In the genomic region with DNA sequence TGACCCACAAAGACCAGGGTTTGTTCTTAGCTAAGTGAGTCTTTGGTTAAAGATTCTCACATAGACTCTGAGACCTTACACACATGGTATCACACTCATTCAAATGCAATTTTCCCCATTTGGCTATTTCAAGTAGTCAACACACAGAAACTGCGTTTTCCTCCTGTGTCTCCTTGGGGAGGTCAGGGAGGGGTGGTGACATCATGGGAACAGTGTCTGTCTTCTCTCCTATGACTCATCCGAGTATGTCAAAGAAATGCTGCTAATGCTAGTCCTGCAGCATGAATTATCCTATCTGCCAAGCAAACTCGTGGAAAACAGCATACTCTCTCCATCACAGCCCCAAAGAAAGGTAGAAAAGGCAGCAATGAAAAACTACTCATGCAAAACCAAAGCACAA, we compare ENCODE assay signal across 10 cellular contexts.
DNase-seq lines count a peak whose midpoint lies in the region; ATAC-seq and TF ChIP-seq lines count a peak whose summit lies in the region.
"Had no signal": no experiment of that assay in that cellular context is flagged by ENCODE, and none has a peak within 500 bp of the region (broad histone marks: within the 10 kb centered on the region; RNA-seq: fewer than 3 reads in every experiment).

No MANE protein-coding gene starts in this region.

- no peaks in the 10 kb centered on the region for H3K4me1 ChIP-seq in mucosa of descending colon (ENCODE audit: low read depth)

- no peak overlapping the region for H3K27ac ChIP-seq in epithelial cell of prostate
- H3K27ac ChIP-seq: vagina had no signal

- H3K9me3 Mint-ChIP-seq in endothelial cell (ENCODE audit: unreplicated experiment), result no peaks in the 10 kb centered on the region

- peak; percentile 54 for ATAC-seq in mucosa of descending colon
- ATAC-seq: Panc1 had no signal

- H3K4me3 ChIP-seq in mucosa of descending colon, result no peak overlapping the region
- H3K4me3 ChIP-seq: vagina had no signal

- H3K9me3 ChIP-seq in mucosa of descending colon, result no peaks in the 10 kb centered on the region
- H3K9me3 ChIP-seq: vagina had no signal

- H3K27me3 Mint-ChIP-seq in endothelial cell (ENCODE audit: unreplicated experiment), result peaks cover 6% of the 10 kb centered on the region

- no peak overlapping the region for H3K27ac Mint-ChIP-seq in endothelial cell (ENCODE audit: unreplicated experiment)

- TF ChIP-seq CTCF in mucosa of descending colon (IDR thresholded peaks at IDR 0.05) (no peak), endothelial cell (IDR thresholded peaks at IDR 0.05; ENCODE audit: unreplicated experiment) (no peak)

- no peak overlapping the region for H3K4me3 Mint-ChIP-seq in endothelial cell (ENCODE audit: unreplicated experiment)

- intact Hi-C loops in mucosa of descending colon (cut with DNase I, micrococcal nuclease), result no loop called here

- H3K36me3 ChIP-seq in mucosa of descending colon (ENCODE audit: low read depth), result no peaks in the 10 kb centered on the region
- H3K36me3 ChIP-seq: vagina had no signal

- H3K36me3 Mint-ChIP-seq in endothelial cell (ENCODE audit: low read depth, unreplicated experiment), result no peaks in the 10 kb centered on the region

- DNase-seq in AG08396 (ENCODE audit: low spot score) (peak; percentile 36), M059J (ENCODE audit: low read depth) (peak; percentile 68), epithelial cell of prostate (ENCODE audit: low read depth, low spot score) (peak; percentile 24), mucosa of descending colon (no peak), NCI-H510A (lab: John Stamatoyannopoulos, UW) (no peak), Ammon's horn (ENCODE audit: low spot score) (no peak), endothelial cell (ENCODE audit: low spot score) (no peak)
- DNase-seq in activated CD4-positive, CD25-positive, alpha-beta regulatory T cell (lab: John Stamatoyannopoulos, UW), result no peak

- H3K4me1 Mint-ChIP-seq in endothelial cell (ENCODE audit: unreplicated experiment), result peaks cover 3% of the 10 kb centered on the region

Comparison
In these comparisons a context has a peak if more than half of its experiments do, and no peak if none do; other contexts are left out.
1. DNase-seq: peak in AG08396 (single experiment), M059J (single experiment) and epithelial cell of prostate (single experiment); none in mucosa of descending colon (0 of 3), NCI-H510A (single experiment), activated CD4-positive, CD25-positive, alpha-beta regulatory T cell (0 of 4), Ammon's horn (single experiment) and endothelial cell (single experiment).